Comparison of ENCODE assay signal across 16 cellular contexts in genomic region chr18:73670046-73670445, GRCh38.
"Had no signal": no experiment of that assay in that cellular context is flagged by ENCODE, and none has a peak within 500 bp of the region (broad histone marks: within the 10 kb centered on the region; RNA-seq: fewer than 3 reads in every experiment).

No MANE protein-coding gene starts in this region.

- H3K27ac ChIP-seq: esophagus muscularis mucosa, gastroesophageal sphincter, left ventricle myocardium inferior, lower lobe of right lung, pancreas had no signal

- H3K36me3 ChIP-seq: esophagus muscularis mucosa, gastroesophageal sphincter, left ventricle myocardium inferior, lower lobe of right lung, pancreas had no signal

- H3K4me3 ChIP-seq: esophagus muscularis mucosa, gastroesophageal sphincter, left ventricle myocardium inferior, lower lobe of right lung, pancreas had no signal

- H3K4me1 ChIP-seq: esophagus muscularis mucosa, gastroesophageal sphincter, left ventricle myocardium inferior, lower lobe of right lung, pancreas had no signal

- FAIRE-seq: endometrium, pancreas, small intestine had no signal

- H3K9me3 ChIP-seq: esophagus muscularis mucosa, gastroesophageal sphincter, left ventricle myocardium inferior, lower lobe of right lung, pancreas had no signal

- ATAC-seq: gastroesophageal sphincter, lower lobe of right lung, right cardiac atrium had no signal

- DNase-seq: effector memory CD4-positive, alpha-beta T cell; glutamatergic neuron; islet precursor cell; left cardiac atrium; left ventricle myocardium inferior; lower lobe of right lung; occipital lobe; pancreas; right cardiac atrium; small intestine; stimulated activated CD4-positive, alpha-beta T cell treated with anti-CD3 and anti-CD28 coated beads, Interleukin-12 subunit alpha, Interleukin-12 subunit beta, amount 100 ng/mL, for 4 hours; stimulated activated naive CD4-positive, alpha-beta T cell treated with Interleukin-2 at 50 U/mL for 16 hours; trophoblast cell had no signal

- H3K27me3 ChIP-seq: esophagus muscularis mucosa, gastroesophageal sphincter, pancreas had no signal
